Comparison of ENCODE assay signal across 9 cellular contexts in the genomic region with DNA sequence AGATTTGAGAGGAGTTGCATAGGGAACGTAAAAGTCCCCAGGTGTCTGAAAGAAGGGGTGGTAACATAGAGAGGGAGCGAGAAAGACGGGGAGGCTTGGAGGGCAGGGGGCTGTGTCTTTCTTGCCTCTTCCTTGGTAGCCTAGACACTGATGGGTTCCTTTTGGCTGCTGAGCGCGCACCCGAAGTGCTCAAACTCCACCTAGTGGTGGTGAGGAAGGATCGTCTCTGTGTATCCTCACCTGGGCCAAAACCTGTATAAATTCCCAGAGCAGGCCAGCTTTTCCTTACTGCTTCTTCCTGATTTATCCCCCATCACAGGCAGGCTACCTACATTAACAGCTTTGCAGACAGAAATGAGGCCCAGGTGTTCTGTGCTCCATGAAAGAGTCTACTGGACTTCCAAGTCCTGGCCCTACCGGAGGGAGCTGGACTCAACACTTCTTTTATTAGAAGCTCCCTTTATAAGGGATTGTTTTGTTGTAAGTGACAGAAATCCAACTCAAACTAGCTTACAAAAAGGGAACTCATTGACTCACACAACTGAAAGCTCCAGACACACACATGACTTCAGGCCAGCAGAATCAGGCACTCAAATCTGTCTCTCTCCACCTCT.
DNase-seq lines count a peak whose midpoint lies in the region; ATAC-seq and TF ChIP-seq lines count a peak whose summit lies in the region.
"Had no signal": no experiment of that assay in that cellular context is flagged by ENCODE, and none has a peak within 500 bp of the region (broad histone marks: within the 10 kb centered on the region; RNA-seq: fewer than 3 reads in every experiment).

No MANE protein-coding gene starts in this region.

- no peak overlapping the region for H3K4me3 ChIP-seq in HFF-Myc (replicated peaks; ENCODE audit: low read depth, low read length)
- H3K4me3 ChIP-seq: SJSA1 had no signal

- peak; percentile 93 for TF ChIP-seq CTCF in HFF-Myc (IDR thresholded peaks at IDR 0.05; ENCODE audit: low read depth, low read length, missing control alignments)

- ATAC-seq in HG03457 (IDR thresholded peaks at IDR 0.05; ENCODE audit: unreplicated experiment): no peak

- peak; percentile 34 for DNase-seq in COR-L47 (lab: John Stamatoyannopoulos, UW)
- no peak for DNase-seq in HFF-Myc (ENCODE audit: extremely low read depth, low read depth)
- DNase-seq in NCI-H526 treated with DMSO at 0.1 percent for 48 hours (lab: John Stamatoyannopoulos, UW): peak; percentile 38
- DNase-seq in activated CD4-positive, alpha-beta T cell treated with anti-CD3 and anti-CD28 coated beads, Interleukin-2, amount 50 U/mL, for 4 hours: peak; percentile 48 to 53
- DNase-seq in effector CD4-positive, alpha-beta T cell: peak; percentile 42
- DNase-seq in medulla oblongata (ENCODE audit: extremely low spot score): peak; percentile 82
- peak; percentile 22 to 25 for DNase-seq in stimulated activated CD8-positive, alpha-beta memory T cell treated with anti-CD3 and anti-CD28 coated beads, Interleukin-15, amount 100 ng/mL, for 48 hours (ENCODE audit: low read depth in 2 of 2)
